10 cellular contexts compared by ENCODE assay signal in the genomic region with DNA sequence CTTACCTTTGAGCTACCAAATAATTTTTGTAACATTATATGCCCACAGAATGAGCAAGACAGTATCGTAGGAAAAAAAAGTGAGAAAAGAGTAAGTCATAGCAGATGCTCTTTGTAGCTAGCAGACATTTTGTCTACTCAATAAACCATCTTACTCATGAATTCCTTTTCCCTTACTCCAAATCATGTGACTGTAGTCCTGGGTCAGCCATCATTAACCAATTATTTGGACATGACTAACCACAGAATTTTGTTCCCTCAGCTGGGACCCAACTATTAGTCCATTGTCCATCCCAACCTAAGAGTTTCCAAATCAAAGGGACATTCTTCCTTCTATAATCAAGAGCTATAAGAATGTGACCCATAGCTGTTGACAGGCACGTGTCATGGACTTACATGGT. TPM values are rescaled to one million over a fixed set of nuclear protein-coding genes. Genes with fewer than 3 reads are reported as not detected.
A peak's percentile ranks its signal among the peaks of the same experiment; 100 is the strongest.
DNase-seq lines count a peak whose midpoint lies in the region; ATAC-seq, FAIRE-seq and TF ChIP-seq lines count a peak whose summit lies in the region.
"Had no signal": no experiment of that assay in that cellular context is flagged by ENCODE, and none has a peak within 500 bp of the region (broad histone marks: within the 10 kb centered on the region; RNA-seq: fewer than 3 reads in every experiment).

No MANE protein-coding gene starts in this region.

- no peak overlapping the region for H3K4me3 Mint-ChIP-seq in mesothelial cell of epicardium

- peaks cover 6% of the 10 kb centered on the region for H3K36me3 Mint-ChIP-seq in mesothelial cell of epicardium

- ATAC-seq in GM21717 (IDR thresholded peaks at IDR 0.05; ENCODE audit: unreplicated experiment): no peak
- no peak for ATAC-seq in HG03469 (IDR thresholded peaks at IDR 0.05; ENCODE audit: unreplicated experiment)

- H3K4me1 Mint-ChIP-seq in mesothelial cell of epicardium: peaks cover 56% of the 10 kb centered on the region

- no peaks in the 10 kb centered on the region for H3K27me3 ChIP-seq in BJ (ENCODE audit: control insufficient read depth, insufficient read depth, low read length)
- H3K27me3 ChIP-seq in bronchial epithelial cell (ENCODE audit: control insufficient read depth, insufficient read depth, low read length): no peaks in the 10 kb centered on the region
- no peaks in the 10 kb centered on the region for H3K27me3 ChIP-seq in H7 (ENCODE audit: control insufficient read depth, insufficient read depth, low read length)
- H3K27me3 ChIP-seq: uterus had no signal

- H3K4me3 ChIP-seq in BJ (ENCODE audit: low read depth, low read length): no peak overlapping the region
- no peak overlapping the region for H3K4me3 ChIP-seq in bronchial epithelial cell (ENCODE audit: low read depth, low read length)
- no peak overlapping the region for H3K4me3 ChIP-seq in H7 (ENCODE audit: insufficient read depth, low read depth, low read length)
- H3K4me3 ChIP-seq: uterus had no signal

- H3K36me3 ChIP-seq in BJ (ENCODE audit: control insufficient read depth, insufficient read depth, low read length) (peaks cover 1% of the 10 kb centered on the region), bronchial epithelial cell (ENCODE audit: control insufficient read depth, insufficient read depth, low read length) (no peaks in the 10 kb centered on the region), H7 (replicated peaks; ENCODE audit: control insufficient read depth, insufficient read depth, low read length) (no peaks in the 10 kb centered on the region)
- H3K36me3 ChIP-seq: uterus had no signal

- H3K27me3 Mint-ChIP-seq in mesothelial cell of epicardium (ENCODE audit: low read depth): no peaks in the 10 kb centered on the region

- peak overlapping the region; percentile 87 for H3K27ac Mint-ChIP-seq in mesothelial cell of epicardium

- POLR2A ChIA-PET in BJ (lab: Charles Lee): interaction anchor here (1.0 kb wide), 1 partner anchor 12 kb away, joined by 8 read pairs; the partner anchor contains the start of gene UBE2D3

- CTCF ChIA-PET in BJ (lab: Yijun Ruan, JAX): no interaction called here

- no peak for FAIRE-seq in bronchial epithelial cell (lab: Jason Lieb, UNC)

- DNase-seq in BJ (ENCODE audit: low read depth) (peak; percentile 76), HT1080 (ENCODE audit: low read depth) (peak; percentile 89), bronchial epithelial cell (ENCODE audit: low read depth) (peak; percentile 94), mesothelial cell of epicardium (ENCODE audit: low spot score in 2 of 2, unreplicated experiment in 2 of 2) (no peak), H7 (no peak), NCI-H2196 (lab: John Stamatoyannopoulos, UW; ENCODE audit: unreplicated experiment) (no peak)
- DNase-seq: SHP77 treated with DMSO at 0.1 percent for 48 hours, uterus had no signal

- TF ChIP-seq CTCF in BJ (IDR thresholded peaks at IDR 0.05; ENCODE audit: insufficient read depth, low read depth, low read length) (no peak), bronchial epithelial cell (IDR thresholded peaks at IDR 0.05; ENCODE audit: insufficient read depth, low read length, severe bottlenecking) (no peak), mesothelial cell of epicardium (IDR thresholded peaks at IDR 0.05; ENCODE audit: unreplicated experiment) (no peak)

- H3K9me3 Mint-ChIP-seq in mesothelial cell of epicardium: no peaks in the 10 kb centered on the region

RNA-seq across cellular contexts. Expression of gene UBE2D3, which starts 11.4 kb away (rescaled TPM):
- polyA plus RNA-seq in BJ (2011; rRNA removed): 298 and 431 TPM in 2 replicates
- 156 and 207 TPM in 2 replicates for polyA minus RNA-seq in BJ (2011; rRNA and poly(A)+ RNA removed)
- 564 and 701 TPM in 2 replicates for total RNA-seq in HT1080 (2014; rRNA removed; shearing (Covaris generic))
- 437 and 465 TPM in 2 replicates for polyA plus RNA-seq in HT1080 (2015; cell fraction: cytosol; rRNA removed)
- polyA plus RNA-seq in HT1080 (2015; cell fraction: nucleus; rRNA removed): 364 and 365 TPM in 2 replicates
- total RNA-seq in bronchial epithelial cell (204 and 244 TPM in 2 replicates), mesothelial cell of epicardium (299 to 311 TPM (median 307 TPM) in 3 replicates)
- 437 and 446 TPM in 2 replicates for total RNA-seq in H7 (2014; rRNA removed; shearing (Covaris generic))

RNA-seq across cellular contexts. Expression of gene CISD2, which starts 52.8 kb away (rescaled TPM):
- 23.0 and 32.2 TPM in 2 replicates for polyA plus RNA-seq in BJ (2011; rRNA removed)
- polyA minus RNA-seq in BJ (2011; rRNA and poly(A)+ RNA removed): 8.4 and 12.3 TPM in 2 replicates
- total RNA-seq in HT1080 (2014; rRNA removed; shearing (Covaris generic)): 51.3 and 67.5 TPM in 2 replicates
- polyA plus RNA-seq in HT1080 (2015; cell fraction: cytosol; rRNA removed): 45.8 and 46.3 TPM in 2 replicates
- polyA plus RNA-seq in HT1080 (2015; cell fraction: nucleus; rRNA removed): 12.9 and 14.0 TPM in 2 replicates
- total RNA-seq in bronchial epithelial cell (24.0 and 54.9 TPM in 2 replicates), mesothelial cell of epicardium (21.3 to 22.2 TPM (median 21.4 TPM) in 3 replicates)
- 36.8 and 41.3 TPM in 2 replicates for total RNA-seq in H7 (2014; rRNA removed; shearing (Covaris generic))

RNA-seq across cellular contexts. Expression of gene MANBA, which starts 55.2 kb away (rescaled TPM):
- polyA plus RNA-seq in BJ (2011; rRNA removed): 6.3 and 8.6 TPM in 2 replicates
- 5.7 and 6.9 TPM in 2 replicates for polyA minus RNA-seq in BJ (2011; rRNA and poly(A)+ RNA removed)
- total RNA-seq in HT1080 (2014; rRNA removed; shearing (Covaris generic)): 18.4 and 21.7 TPM in 2 replicates
- polyA plus RNA-seq in HT1080 (2015; cell fraction: cytosol; rRNA removed): 12.2 and 15.5 TPM in 2 replicates
- 49.9 and 52.3 TPM in 2 replicates for polyA plus RNA-seq in HT1080 (2015; cell fraction: nucleus; rRNA removed)
- 56.2 and 60.3 TPM in 2 replicates for total RNA-seq in bronchial epithelial cell
- 39.2 to 40.2 TPM (median 39.6 TPM) in 3 replicates for total RNA-seq in mesothelial cell of epicardium
- total RNA-seq in H7 (2014; rRNA removed; shearing (Covaris generic)): 16.1 and 31.8 TPM in 2 replicates

Comparison
In these comparisons a context has a peak if more than half of its experiments do, and no peak if none do; other contexts are left out.
1. DNase-seq: peak in BJ (single experiment), HT1080 (single experiment) and bronchial epithelial cell (single experiment); none in mesothelial cell of epicardium (0 of 2), H7 (single experiment) and NCI-H2196 (single experiment).